In genomic region chr1:161770250-161770649, GRCh38 we compare ENCODE assay signal across 1 cellular context.
TF ChIP-seq lines count a peak whose summit lies in the region.

No MANE protein-coding gene starts in this region.

TF ChIP-seq in K562, 482 proteins besides CTCF, POLR2A, EP300 and RAD21 (continued from another document):
- TF ChIP-seq ZNF592 (IDR thresholded peaks at IDR 0.05) = 0 out of 2 replicates have a peak, but pooled peaks have one; percentile 28
